ENCODE assay signal across 8 cellular contexts in the genomic region with DNA sequence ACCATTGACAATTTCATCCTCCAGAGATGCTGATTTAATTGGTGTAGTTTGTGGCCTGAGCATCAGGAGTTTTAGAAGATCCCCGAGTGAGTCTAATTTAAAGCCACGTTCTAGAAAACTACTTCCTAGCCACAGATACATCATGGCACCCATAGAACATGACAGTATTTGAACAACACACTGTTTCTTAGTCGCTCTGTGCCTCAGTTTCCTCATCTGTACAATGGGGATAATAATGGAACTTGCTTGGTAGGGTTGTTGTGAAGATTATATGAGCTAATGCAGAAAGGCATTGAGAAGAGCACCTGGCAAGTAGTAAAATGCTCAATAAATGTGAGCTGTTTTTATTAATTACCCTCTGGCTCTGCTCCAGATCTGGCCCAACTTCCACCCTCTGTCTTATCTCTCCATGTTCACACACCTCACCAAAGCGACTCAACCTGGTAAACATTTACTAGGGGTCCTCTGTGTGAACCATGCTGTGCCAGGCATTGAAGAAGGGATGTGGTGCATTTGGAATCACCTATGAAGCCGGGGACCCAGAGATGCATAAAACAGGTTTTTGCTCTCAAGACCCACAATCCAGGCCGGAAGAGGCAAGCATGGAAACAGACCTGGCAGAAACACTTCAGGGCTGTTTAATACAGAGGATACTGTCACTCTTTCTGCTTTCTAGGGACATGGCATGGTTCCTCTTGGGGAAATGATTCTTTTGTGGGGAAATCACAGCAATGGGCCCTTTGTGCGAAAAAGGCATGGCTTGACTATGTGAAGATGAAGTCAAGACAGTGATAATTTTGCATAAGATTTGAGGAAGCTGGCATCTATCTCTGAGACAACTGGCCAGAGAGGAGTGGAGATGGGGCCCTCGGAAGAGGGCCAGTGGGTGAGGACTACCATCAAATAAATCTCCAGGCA. TPM values are rescaled to one million over a fixed set of nuclear protein-coding genes. Genes with fewer than 3 reads are reported as not detected.
DNase-seq lines count a peak whose midpoint lies in the region; ATAC-seq and TF ChIP-seq lines count a peak whose summit lies in the region.
"Had no signal": no experiment of that assay in that cellular context is flagged by ENCODE, and none has a peak within 500 bp of the region (broad histone marks: within the 10 kb centered on the region; RNA-seq: fewer than 3 reads in every experiment).

No MANE protein-coding gene starts in this region.

- BruUV-seq in HCT116 (replicated peaks; lab: Mats Ljungman, UMichigan), result no TSS peak

- H3K27ac Mint-ChIP-seq in stimulated activated naive CD8-positive, alpha-beta T cell treated with anti-CD3 and anti-CD28 coated beads, Interleukin-15, amount 100 ng/mL, for 72 hours, result no peak overlapping the region

- CTCF ChIA-PET in HCT116 (lab: Charles Lee), result interaction anchor here (1.0 to 1.8 kb wide), 3 partner anchors 21 to 375 kb away, joined by 3 to 6 read pairs (median 6); no protein-coding TSS in a partner anchor

- H3K27me3 ChIP-seq in HCT116 (ENCODE audit: insufficient read depth, low read length) (no peaks in the 10 kb centered on the region), Peyer's patch (no peaks in the 10 kb centered on the region), iPS-20b (ENCODE audit: insufficient read depth, low read length) (no peaks in the 10 kb centered on the region), spleen (replicated peaks in 1 of 7) (peaks cover 0 to 21% (median 0%) of the 10 kb centered on the region in 7 donors)

- peak overlapping the region; percentile 64; the same call in 1 of the 2 replicates for H3K27ac ChIP-seq in HCT116 (ENCODE audit: low read depth, low read length)
- peak overlapping the region; percentile 32 to 81 (median 70) for H3K27ac ChIP-seq in Peyer's patch
- peak overlapping the region; percentile 86 for H3K27ac ChIP-seq in iPS-20b (ENCODE audit: low read length)
- H3K27ac ChIP-seq in spleen, result peak overlapping the region; percentile 27 to 76 (median 68)

- H3K79me2 ChIP-seq in HCT116 (ENCODE audit: insufficient read depth, low read length), result no peaks in the 10 kb centered on the region

- TF ChIP-seq POLR2A in HCT116 (IDR thresholded peaks at IDR 0.05; ENCODE audit: borderline replicate concordance, extremely low read depth, insufficient read depth, insufficient read length) (no peak), Peyer's patch (IDR thresholded peaks at IDR 0.05) (no peak), spleen (IDR thresholded peaks at IDR 0.05) (no peak)

- H3K9me3 ChIP-seq in HCT116 (ENCODE audit: control insufficient read depth in 1 of 2, insufficient read depth in 1 of 2, low read depth in 1 of 2, low read length in 2 of 2) (no peaks in the 10 kb centered on the region), Peyer's patch (no peaks in the 10 kb centered on the region), iPS-20b (ENCODE audit: insufficient read depth, low read depth, low read length) (no peaks in the 10 kb centered on the region), spleen (no peaks in the 10 kb centered on the region)

- no peak for ATAC-seq in HCT116
- no peak for ATAC-seq in stimulated activated naive CD8-positive, alpha-beta T cell treated with anti-CD3 and anti-CD28 coated beads, Interleukin-15, amount 100 ng/mL, for 72 hours

- DNase-seq in HCT116 (ENCODE audit: low read depth, low spot score) (no peak), Peyer's patch (no peak), spleen (no peak), NCI-H345 (lab: John Stamatoyannopoulos, UW) (no peak), NCI-H2029 treated with DMSO at 0.1 percent for 48 hours (lab: John Stamatoyannopoulos, UW) (no peak)
- no peak for DNase-seq in stimulated activated naive CD8-positive, alpha-beta T cell treated with anti-CD3 and anti-CD28 coated beads, Interleukin-15, amount 100 ng/mL, for 72 hours
- DNase-seq: NCI-H1694 treated with DMSO at 0.1 percent for 48 hours had no signal

- H3K27me3 Mint-ChIP-seq in stimulated activated naive CD8-positive, alpha-beta T cell treated with anti-CD3 and anti-CD28 coated beads, Interleukin-15, amount 100 ng/mL, for 72 hours, result peaks cover 72% of the 10 kb centered on the region

- no peaks in the 10 kb centered on the region for H3K36me3 ChIP-seq in HCT116 (ENCODE audit: control insufficient read depth in 1 of 2, insufficient read depth in 2 of 2, low read length in 2 of 2)
- H3K36me3 ChIP-seq in Peyer's patch, result no peaks in the 10 kb centered on the region
- no peaks in the 10 kb centered on the region for H3K36me3 ChIP-seq in iPS-20b (ENCODE audit: insufficient read depth, low read depth, low read length)
- H3K36me3 ChIP-seq in spleen, result no peaks in the 10 kb centered on the region

- H3K4me2 ChIP-seq in HCT116 (ENCODE audit: low read length), result peak overlapping the region; percentile 82

- no peak overlapping the region for H3K4me3 ChIP-seq in HCT116 (replicated peaks in 1 of 2; ENCODE audit: low read depth in 1 of 2, low read length in 2 of 2)
- no peak overlapping the region for H3K4me3 ChIP-seq in Peyer's patch
- peak overlapping the region; percentile 56 for H3K4me3 ChIP-seq in iPS-20b (ENCODE audit: low read length)
- H3K4me3 ChIP-seq in spleen, result no peak overlapping the region

- intact Hi-C loops in HCT116 (cut with micrococcal nuclease) (no loop called here), spleen (cut with DNase I; ENCODE audit: low total_unique reads) (no loop called here)

- H2AFZ ChIP-seq in HCT116 (ENCODE audit: low read depth, low read length, poor library complexity, severe bottlenecking), result peak overlapping the region; percentile 63

- H3K4me3 Mint-ChIP-seq in stimulated activated naive CD8-positive, alpha-beta T cell treated with anti-CD3 and anti-CD28 coated beads, Interleukin-15, amount 100 ng/mL, for 72 hours, result no peak overlapping the region

- RAD21 ChIA-PET in HCT116 (lab: Charles Lee; ENCODE audit: low non-redundant PET in 1 of 2, low total read pairs in 2 of 2, uncharacterized antibody in 2 of 2, unreplicated experiment in 2 of 2), result no interaction called here

- TF ChIP-seq CTCF in HCT116 (IDR thresholded peaks at IDR 0.05 in 2 of 3, conservative IDR thresholded peaks at IDR 0.05 in 1 of 3; ENCODE audit: borderline replicate concordance in 1 of 3, insufficient read depth in 1 of 3, low read depth in 2 of 3, low read length in 2 of 3) (no peak), Peyer's patch (IDR thresholded peaks at IDR 0.05) (no peak), spleen (IDR thresholded peaks at IDR 0.05 in 8 of 11, conservative IDR thresholded peaks at IDR 0.05 in 3 of 11) (no peak)

- no peak for TF ChIP-seq RAD21 in HCT116 (IDR thresholded peaks at IDR 0.05; ENCODE audit: low read depth)

- H3K9me2 ChIP-seq in HCT116 (ENCODE audit: insufficient read depth), result no peaks in the 10 kb centered on the region

- H3K9ac ChIP-seq in HCT116 (ENCODE audit: low read length) (peak overlapping the region; percentile 56; the same call in 1 of the 2 replicates), iPS-20b (ENCODE audit: low read depth, low read length) (peak overlapping the region; percentile 72; the same call in 1 of the 2 replicates)

- WGBS in spleen, 5 donors, result 72 to 84% (median 80%) methylated on average over 8 of the region's 8 CpGs

- peaks cover 10% of the 10 kb centered on the region for H3K4me1 Mint-ChIP-seq in stimulated activated naive CD8-positive, alpha-beta T cell treated with anti-CD3 and anti-CD28 coated beads, Interleukin-15, amount 100 ng/mL, for 72 hours

- POLR2A ChIA-PET in HCT116 (lab: Charles Lee), result interaction anchor here (0.9 to 1.2 kb wide), 4 partner anchors 11 to 69 kb away, joined by 3 to 5 read pairs (median 4); no protein-coding TSS in a partner anchor

- no peaks in the 10 kb centered on the region for H3K9me3 Mint-ChIP-seq in stimulated activated naive CD8-positive, alpha-beta T cell treated with anti-CD3 and anti-CD28 coated beads, Interleukin-15, amount 100 ng/mL, for 72 hours

- no peaks in the 10 kb centered on the region for H4K20me1 ChIP-seq in HCT116 (ENCODE audit: insufficient read depth)

- H3K4me1 ChIP-seq in HCT116 (ENCODE audit: control insufficient read depth in 1 of 2, insufficient read depth in 2 of 2, low read length in 2 of 2) (peaks cover 33 to 42% of the 10 kb centered on the region in 2 experiments), Peyer's patch (peaks cover 0 to 69% (median 2%) of the 10 kb centered on the region in 4 donors), iPS-20b (ENCODE audit: insufficient read depth, low read length) (peaks cover 49% of the 10 kb centered on the region), spleen (peaks cover 17 to 84% (median 59%) of the 10 kb centered on the region in 6 donors)

TF ChIP-seq in HCT116, 20 proteins besides CTCF, POLR2A, EP300 and RAD21 (continues in another document):
- TF ChIP-seq SIN3A (IDR thresholded peaks at IDR 0.05; ENCODE audit: low read depth) (no peak), EZH2phosphoT487 (IDR thresholded peaks at IDR 0.05; ENCODE audit: borderline replicate concordance) (no peak), CEBPB (IDR thresholded peaks at IDR 0.05; ENCODE audit: low read depth) (no peak)
- TF ChIP-seq, protein P1, sequence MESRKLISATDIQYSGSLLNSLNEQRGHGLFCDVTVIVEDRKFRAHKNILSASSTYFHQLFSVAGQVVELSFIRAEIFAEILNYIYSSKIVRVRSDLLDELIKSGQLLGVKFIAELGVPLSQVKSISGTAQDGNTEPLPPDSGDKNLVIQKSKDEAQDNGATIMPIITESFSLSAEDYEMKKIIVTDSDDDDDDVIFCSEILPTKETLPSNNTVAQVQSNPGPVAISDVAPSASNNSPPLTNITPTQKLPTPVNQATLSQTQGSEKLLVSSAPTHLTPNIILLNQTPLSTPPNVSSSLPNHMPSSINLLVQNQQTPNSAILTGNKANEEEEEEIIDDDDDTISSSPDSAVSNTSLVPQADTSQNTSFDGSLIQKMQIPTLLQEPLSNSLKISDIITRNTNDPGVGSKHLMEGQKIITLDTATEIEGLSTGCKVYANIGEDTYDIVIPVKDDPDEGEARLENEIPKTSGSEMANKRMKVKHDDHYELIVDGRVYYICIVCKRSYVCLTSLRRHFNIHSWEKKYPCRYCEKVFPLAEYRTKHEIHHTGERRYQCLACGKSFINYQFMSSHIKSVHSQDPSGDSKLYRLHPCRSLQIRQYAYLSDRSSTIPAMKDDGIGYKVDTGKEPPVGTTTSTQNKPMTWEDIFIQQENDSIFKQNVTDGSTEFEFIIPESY (IDR thresholded peaks at IDR 0.05; ENCODE audit: extremely low read depth, insufficient replicate concordance, low read length), result no peak
- TF ChIP-seq, protein P2, sequence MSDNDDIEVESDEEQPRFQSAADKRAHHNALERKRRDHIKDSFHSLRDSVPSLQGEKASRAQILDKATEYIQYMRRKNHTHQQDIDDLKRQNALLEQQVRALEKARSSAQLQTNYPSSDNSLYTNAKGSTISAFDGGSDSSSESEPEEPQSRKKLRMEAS (IDR thresholded peaks at IDR 0.05), result no peak

RNA-seq across cellular contexts. Expression of a gene that starts 16.2 kb away (rescaled TPM):
- 63.0 TPM for total RNA-seq in HCT116 (2021; ENCODE audit: unreplicated experiment)
- 84.7 and 96.7 TPM in 2 replicates for polyA plus RNA-seq in HCT116 (2012)
- 10 to 100 TPM; 41.1 to 64.4 (median 52.4) TPM for total RNA-seq in Peyer's patch
- 10 to 100 TPM; 29.8 to 37.6 (median 30.9) TPM for total RNA-seq in spleen
- 10 to 100 TPM; 28.0 to 48.6 (median 34.3) TPM for polyA plus RNA-seq in spleen

RNA-seq across cellular contexts. Expression of a gene that starts 58.9 kb away (rescaled TPM):
- total RNA-seq in HCT116 (2021; ENCODE audit: unreplicated experiment) (not detected), Peyer's patch (1 to 10 TPM in 1 of 4 donors, not detected in 3; 1.7 TPM), spleen (under 1 TPM in 4 of 7 donors, not detected in 3; 0.18 to 0.63 (median 0.26) TPM)
- 0.14 and 0.20 TPM in 2 replicates for polyA plus RNA-seq in HCT116 (2012)
- polyA plus RNA-seq in spleen, result under 1 TPM; 0.17 to 0.35 (median 0.20) TPM
